Comparison of ENCODE assay signal across 1 cellular context in the genomic region with DNA sequence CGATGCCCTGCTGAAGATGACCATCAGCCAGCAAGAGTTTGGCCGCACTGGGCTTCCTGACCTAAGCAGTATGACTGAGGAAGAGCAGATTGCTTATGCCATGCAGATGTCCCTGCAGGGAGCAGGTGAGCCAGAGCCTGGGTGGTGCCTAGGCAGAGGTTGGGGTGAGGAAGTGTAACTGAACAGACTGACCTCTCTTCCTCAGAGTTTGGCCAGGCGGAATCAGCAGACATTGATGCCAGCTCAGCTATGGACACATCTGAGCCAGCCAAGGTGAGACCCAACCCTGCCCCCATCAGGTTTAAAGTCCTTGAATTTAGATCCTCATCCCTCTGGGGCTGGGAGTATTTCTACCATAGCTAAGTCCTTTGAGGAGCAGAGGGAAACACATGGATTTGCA.
TF ChIP-seq lines count a peak whose summit lies in the region.

No MANE protein-coding gene starts in this region.

TF ChIP-seq in GM23338, 12 proteins besides CTCF, POLR2A, EP300 and RAD21 (continued from another document):
- TF ChIP-seq, protein P1, sequence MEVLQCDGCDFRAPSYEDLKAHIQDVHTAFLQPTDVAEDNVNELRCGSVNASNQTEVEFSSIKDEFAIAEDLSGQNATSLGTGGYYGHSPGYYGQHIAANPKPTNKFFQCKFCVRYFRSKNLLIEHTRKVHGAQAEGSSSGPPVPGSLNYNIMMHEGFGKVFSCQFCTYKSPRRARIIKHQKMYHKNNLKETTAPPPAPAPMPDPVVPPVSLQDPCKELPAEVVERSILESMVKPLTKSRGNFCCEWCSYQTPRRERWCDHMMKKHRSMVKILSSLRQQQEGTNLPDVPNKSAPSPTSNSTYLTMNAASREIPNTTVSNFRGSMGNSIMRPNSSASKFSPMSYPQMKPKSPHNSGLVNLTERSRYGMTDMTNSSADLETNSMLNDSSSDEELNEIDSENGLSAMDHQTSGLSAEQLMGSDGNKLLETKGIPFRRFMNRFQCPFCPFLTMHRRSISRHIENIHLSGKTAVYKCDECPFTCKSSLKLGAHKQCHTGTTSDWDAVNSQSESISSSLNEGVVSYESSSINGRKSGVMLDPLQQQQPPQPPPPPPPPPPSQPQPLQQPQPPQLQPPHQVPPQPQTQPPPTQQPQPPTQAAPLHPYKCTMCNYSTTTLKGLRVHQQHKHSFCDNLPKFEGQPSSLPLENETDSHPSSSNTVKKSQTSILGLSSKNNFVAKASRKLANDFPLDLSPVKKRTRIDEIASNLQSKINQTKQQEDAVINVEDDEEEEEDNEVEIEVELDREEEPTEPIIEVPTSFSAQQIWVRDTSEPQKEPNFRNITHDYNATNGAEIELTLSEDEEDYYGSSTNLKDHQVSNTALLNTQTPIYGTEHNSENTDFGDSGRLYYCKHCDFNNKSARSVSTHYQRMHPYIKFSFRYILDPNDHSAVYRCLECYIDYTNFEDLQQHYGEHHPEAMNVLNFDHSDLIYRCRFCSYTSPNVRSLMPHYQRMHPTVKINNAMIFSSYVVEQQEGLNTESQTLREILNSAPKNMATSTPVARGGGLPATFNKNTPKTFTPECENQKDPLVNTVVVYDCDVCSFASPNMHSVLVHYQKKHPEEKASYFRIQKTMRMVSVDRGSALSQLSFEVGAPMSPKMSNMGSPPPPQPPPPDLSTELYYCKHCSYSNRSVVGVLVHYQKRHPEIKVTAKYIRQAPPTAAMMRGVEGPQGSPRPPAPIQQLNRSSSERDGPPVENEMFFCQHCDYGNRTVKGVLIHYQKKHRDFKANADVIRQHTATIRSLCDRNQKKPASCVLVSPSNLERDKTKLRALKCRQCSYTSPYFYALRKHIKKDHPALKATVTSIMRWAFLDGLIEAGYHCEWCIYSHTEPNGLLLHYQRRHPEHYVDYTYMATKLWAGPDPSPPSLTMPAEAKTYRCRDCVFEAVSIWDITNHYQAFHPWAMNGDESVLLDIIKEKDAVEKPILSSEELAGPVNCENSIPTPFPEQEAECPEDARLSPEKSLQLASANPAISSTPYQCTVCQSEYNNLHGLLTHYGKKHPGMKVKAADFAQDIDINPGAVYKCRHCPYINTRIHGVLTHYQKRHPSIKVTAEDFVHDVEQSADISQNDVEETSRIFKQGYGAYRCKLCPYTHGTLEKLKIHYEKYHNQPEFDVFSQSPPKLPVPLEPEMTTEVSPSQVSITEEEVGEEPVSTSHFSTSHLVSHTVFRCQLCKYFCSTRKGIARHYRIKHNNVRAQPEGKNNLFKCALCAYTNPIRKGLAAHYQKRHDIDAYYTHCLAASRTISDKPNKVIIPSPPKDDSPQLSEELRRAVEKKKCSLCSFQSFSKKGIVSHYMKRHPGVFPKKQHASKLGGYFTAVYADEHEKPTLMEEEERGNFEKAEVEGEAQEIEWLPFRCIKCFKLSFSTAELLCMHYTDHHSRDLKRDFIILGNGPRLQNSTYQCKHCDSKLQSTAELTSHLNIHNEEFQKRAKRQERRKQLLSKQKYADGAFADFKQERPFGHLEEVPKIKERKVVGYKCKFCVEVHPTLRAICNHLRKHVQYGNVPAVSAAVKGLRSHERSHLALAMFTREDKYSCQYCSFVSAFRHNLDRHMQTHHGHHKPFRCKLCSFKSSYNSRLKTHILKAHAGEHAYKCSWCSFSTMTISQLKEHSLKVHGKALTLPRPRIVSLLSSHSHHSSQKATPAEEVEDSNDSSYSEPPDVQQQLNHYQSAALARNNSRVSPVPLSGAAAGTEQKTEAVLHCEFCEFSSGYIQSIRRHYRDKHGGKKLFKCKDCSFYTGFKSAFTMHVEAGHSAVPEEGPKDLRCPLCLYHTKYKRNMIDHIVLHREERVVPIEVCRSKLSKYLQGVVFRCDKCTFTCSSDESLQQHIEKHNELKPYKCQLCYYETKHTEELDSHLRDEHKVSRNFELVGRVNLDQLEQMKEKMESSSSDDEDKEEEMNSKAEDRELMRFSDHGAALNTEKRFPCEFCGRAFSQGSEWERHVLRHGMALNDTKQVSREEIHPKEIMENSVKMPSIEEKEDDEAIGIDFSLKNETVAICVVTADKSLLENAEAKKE (CRISPR knock-in tag; IDR thresholded peaks at IDR 0.05), result no peak
